In genomic region chr9:84317563-84317962, GRCh38 we compare ENCODE assay signal across 18 cellular contexts. TPM values are rescaled to one million over a fixed set of nuclear protein-coding genes. Genes with fewer than 3 reads are reported as not detected.
DNase-seq lines count a peak whose midpoint lies in the region; ATAC-seq, FAIRE-seq and TF ChIP-seq lines count a peak whose summit lies in the region.
"Had no signal": no experiment of that assay in that cellular context is flagged by ENCODE, and none has a peak within 500 bp of the region (broad histone marks: within the 10 kb centered on the region; RNA-seq: fewer than 3 reads in every experiment).

No MANE protein-coding gene starts in this region.

- no peak overlapping the region for H2BK120ac ChIP-seq in mesendoderm (ENCODE audit: low read depth, low read length)

- H2AK5ac ChIP-seq in mesendoderm (ENCODE audit: low read length): no peak overlapping the region

- intact Hi-C loops in activated CD8-positive, alpha-beta T cell treated with anti-CD3 and anti-CD28 coated beads for 36 hours (cut with micrococcal nuclease): loop anchor here (10.0 kb wide), 1 partner anchor 53 kb away; no protein-coding TSS in a partner anchor
- intact Hi-C loops in pancreas (cut with DNase I): no loop called here

- H3K9me3 ChIP-seq in SK-N-SH (no peaks in the 10 kb centered on the region), pancreas (no peaks in the 10 kb centered on the region)
- H3K9me3 ChIP-seq: A549, gastrocnemius medialis had no signal

- H3K9me3 Mint-ChIP-seq in HFFc6: no peaks in the 10 kb centered on the region
- H3K9me3 Mint-ChIP-seq in activated CD8-positive, alpha-beta T cell treated with anti-CD3 and anti-CD28 coated beads for 36 hours: no peaks in the 10 kb centered on the region
- H3K9me3 Mint-ChIP-seq: activated CD4-positive, alpha-beta T cell treated with anti-CD3 and anti-CD28 coated beads, Interleukin-2, amount 10 ng/mL, durations not matched to agents 7 days and 5 days; activated T-helper 17 cell treated with anti-CD3 and anti-CD28 coated beads, Interleukin-2, amount 50 U/mL, for 72 hours had no signal

- H3K4me3 ChIP-seq in SK-N-SH (ENCODE audit: low read depth in 2 of 2, low read length in 1 of 2) (no peak overlapping the region), mesendoderm (ENCODE audit: low read length) (no peak overlapping the region), pancreas (no peak overlapping the region)
- H3K4me3 ChIP-seq: A549, gastrocnemius medialis had no signal

- H3K9ac ChIP-seq in SK-N-SH (no peak overlapping the region), mesendoderm (ENCODE audit: low read length) (no peak overlapping the region)

- no peaks in the 10 kb centered on the region for H3K9me2 ChIP-seq in SK-N-SH

- no peak overlapping the region for H3K23ac ChIP-seq in mesendoderm (ENCODE audit: low read length)

- no peak overlapping the region for H2AFZ ChIP-seq in SK-N-SH (ENCODE audit: low read depth)

- peaks cover 2% of the 10 kb centered on the region for H3K27me3 Mint-ChIP-seq in HFFc6 (ENCODE audit: insufficient read depth)
- peaks cover 5% of the 10 kb centered on the region for H3K27me3 Mint-ChIP-seq in activated CD8-positive, alpha-beta T cell treated with anti-CD3 and anti-CD28 coated beads for 36 hours
- H3K27me3 Mint-ChIP-seq: activated CD4-positive, alpha-beta T cell treated with anti-CD3 and anti-CD28 coated beads, Interleukin-2, amount 10 ng/mL, durations not matched to agents 7 days and 5 days; activated T-helper 17 cell treated with anti-CD3 and anti-CD28 coated beads, Interleukin-2, amount 50 U/mL, for 72 hours had no signal

- H3K27me3 ChIP-seq in SK-N-SH (ENCODE audit: insufficient read depth) (no peaks in the 10 kb centered on the region), mesendoderm (ENCODE audit: insufficient read depth, low read length, poor library complexity) (no peaks in the 10 kb centered on the region), pancreas (no peaks in the 10 kb centered on the region)

- H2BK5ac ChIP-seq in mesendoderm (ENCODE audit: low read length): no peak overlapping the region

- no peak for FAIRE-seq in pancreas (lab: Jason Lieb, UNC)
- FAIRE-seq: A549 had no signal

- no peak for TF ChIP-seq EP300 in SK-N-SH (IDR thresholded peaks at IDR 0.05; ENCODE audit: borderline replicate concordance in 1 of 2, low read depth in 1 of 2, low read length in 1 of 2)

- H3K4me3 Mint-ChIP-seq in HFFc6: no peak overlapping the region
- no peak overlapping the region for H3K4me3 Mint-ChIP-seq in activated CD8-positive, alpha-beta T cell treated with anti-CD3 and anti-CD28 coated beads for 36 hours
- H3K4me3 Mint-ChIP-seq: activated CD4-positive, alpha-beta T cell treated with anti-CD3 and anti-CD28 coated beads, Interleukin-2, amount 10 ng/mL, durations not matched to agents 7 days and 5 days; activated T-helper 17 cell treated with anti-CD3 and anti-CD28 coated beads, Interleukin-2, amount 50 U/mL, for 72 hours had no signal

- no peak overlapping the region for H4K5ac ChIP-seq in mesendoderm (ENCODE audit: low read length)

- H3K36me3 ChIP-seq in SK-N-SH (replicated peaks in 1 of 2; ENCODE audit: control insufficient read depth in 1 of 2, insufficient read depth in 2 of 2, low read length in 1 of 2) (no peaks in the 10 kb centered on the region), mesendoderm (ENCODE audit: control insufficient read depth, insufficient read depth, low read length) (no peaks in the 10 kb centered on the region), pancreas (no peaks in the 10 kb centered on the region)
- H3K36me3 ChIP-seq: gastrocnemius medialis had no signal

- H3K79me2 ChIP-seq in SK-N-SH (ENCODE audit: insufficient read depth): no peaks in the 10 kb centered on the region
- H3K79me2 ChIP-seq in mesendoderm (ENCODE audit: control insufficient read depth, insufficient read depth, low read length): no peaks in the 10 kb centered on the region

- peaks cover 27% of the 10 kb centered on the region for H3K4me1 Mint-ChIP-seq in HFFc6 (ENCODE audit: low read depth)
- peaks cover 9% of the 10 kb centered on the region for H3K4me1 Mint-ChIP-seq in activated CD8-positive, alpha-beta T cell treated with anti-CD3 and anti-CD28 coated beads for 36 hours (ENCODE audit: low read depth)
- H3K4me1 Mint-ChIP-seq: activated T-helper 17 cell treated with anti-CD3 and anti-CD28 coated beads, Interleukin-2, amount 50 U/mL, for 72 hours had no signal

- CTCF ChIA-PET in SK-N-SH (lab: Yijun Ruan, JAX): interaction anchor here (1.6 kb wide), 1 partner anchor 80 kb away, joined by 3 read pairs; no protein-coding TSS in a partner anchor
- CTCF ChIA-PET in activated CD8-positive, alpha-beta T cell treated with anti-CD3 and anti-CD28 coated beads for 36 hours (lab: Charles Lee): interaction anchor here (0.7 to 3.4 kb wide), 3 partner anchors 57 to 145 kb away, joined by 3 to 37 read pairs (median 10); no protein-coding TSS in a partner anchor

- peak; percentile 32 for TF ChIP-seq CTCF in SK-N-SH (IDR thresholded peaks at IDR 0.05)
- TF ChIP-seq CTCF in HFFc6 (IDR thresholded peaks at IDR 0.05): peak; percentile 54
- peak; percentile 42 for TF ChIP-seq CTCF in activated CD8-positive, alpha-beta T cell treated with anti-CD3 and anti-CD28 coated beads for 36 hours (IDR thresholded peaks at IDR 0.05)
- no peak for TF ChIP-seq CTCF in pancreas (IDR thresholded peaks at IDR 0.05)

- H4K20me1 ChIP-seq in SK-N-SH (ENCODE audit: insufficient read depth): no peaks in the 10 kb centered on the region

- DNase-seq in SK-N-SH: no peak
- DNase-seq in HFFc6: no peak
- DNase-seq in activated CD8-positive, alpha-beta T cell treated with anti-CD3 and anti-CD28 coated beads for 36 hours: peak; percentile 41
- DNase-seq in mesendoderm: peak; percentile 35
- no peak for DNase-seq in pancreas
- DNase-seq: activated CD4-positive, alpha-beta T cell treated with anti-CD3 and anti-CD28 coated beads, Interleukin-2, amount 10 ng/mL, durations not matched to agents 7 days and 5 days; aorta; effector CD4-positive, alpha-beta T cell; gastrocnemius medialis; midbrain; NCI-H2227 treated with DMSO at 0.1 percent for 48 hours; substantia nigra had no signal

- no peak overlapping the region for H3K4me2 ChIP-seq in SK-N-SH
- H3K4me2 ChIP-seq in mesendoderm (ENCODE audit: low read length): no peak overlapping the region
- H3K4me2 ChIP-seq: A549 had no signal

- H3K4ac ChIP-seq in mesendoderm (ENCODE audit: low read depth, low read length): no peak overlapping the region

- no peak for ATAC-seq in SK-N-SH treated with all-trans-retinoic acid at 6 μM for 48 hours
- no peak for ATAC-seq in activated CD8-positive, alpha-beta T cell treated with anti-CD3 and anti-CD28 coated beads for 36 hours
- ATAC-seq in GM21717 (IDR thresholded peaks at IDR 0.05; ENCODE audit: unreplicated experiment): no peak
- ATAC-seq in HG03442 (IDR thresholded peaks at IDR 0.05; ENCODE audit: unreplicated experiment): no peak
- ATAC-seq in pancreas: no peak
- ATAC-seq: activated T-helper 17 cell treated with anti-CD3 and anti-CD28 coated beads, Interleukin-2, amount 50 U/mL, for 72 hours; gastrocnemius medialis had no signal

- no peak overlapping the region for H3K18ac ChIP-seq in mesendoderm (ENCODE audit: low read length)

- 63% methylated on average over 2 of the region's 2 CpGs for WGBS in SK-N-SH (ENCODE audit: low lambda C conversion rate)
- WGBS in mesendoderm (ENCODE audit: extremely low coverage, insufficient coverage, low lambda C conversion rate): no CpG with 5 or more reads among the region's 2 CpGs
- 65 to 69% methylated on average over 2 of the region's 2 CpGs for WGBS in pancreas, 2 donors

- H3F3A ChIP-seq in SK-N-SH (replicated peaks; ENCODE audit: insufficient read depth): no peaks in the 10 kb centered on the region

- H3K27ac ChIP-seq in SK-N-SH (ENCODE audit: low read depth in 2 of 2, low read length in 1 of 2): no peak overlapping the region
- H3K27ac ChIP-seq in mesendoderm (ENCODE audit: low read depth, low read length): no peak overlapping the region
- no peak overlapping the region for H3K27ac ChIP-seq in pancreas
- H3K27ac ChIP-seq: A549, gastrocnemius medialis had no signal

- TF ChIP-seq RAD21 in SK-N-SH (IDR thresholded peaks at IDR 0.05; ENCODE audit: low read length): peak; percentile 25; the same call in 1 of the 2 replicates

- H3K27ac Mint-ChIP-seq in HFFc6: no peak overlapping the region
- H3K27ac Mint-ChIP-seq in activated CD8-positive, alpha-beta T cell treated with anti-CD3 and anti-CD28 coated beads for 36 hours: no peak overlapping the region
- H3K27ac Mint-ChIP-seq: activated CD4-positive, alpha-beta T cell treated with anti-CD3 and anti-CD28 coated beads, Interleukin-2, amount 10 ng/mL, durations not matched to agents 7 days and 5 days; activated T-helper 17 cell treated with anti-CD3 and anti-CD28 coated beads, Interleukin-2, amount 50 U/mL, for 72 hours had no signal

- POLR2A ChIA-PET in SK-N-SH (lab: Yijun Ruan, JAX): no interaction called here
- POLR2A ChIA-PET in activated CD8-positive, alpha-beta T cell treated with anti-CD3 and anti-CD28 coated beads for 36 hours (lab: Charles Lee): no interaction called here

- no peak overlapping the region for H3K56ac ChIP-seq in mesendoderm (ENCODE audit: low read length)

- no peaks in the 10 kb centered on the region for H3K79me1 ChIP-seq in mesendoderm (ENCODE audit: low read length)

- H3K36me3 Mint-ChIP-seq in HFFc6 (ENCODE audit: low read depth): no peaks in the 10 kb centered on the region
- H3K36me3 Mint-ChIP-seq in activated CD8-positive, alpha-beta T cell treated with anti-CD3 and anti-CD28 coated beads for 36 hours (ENCODE audit: low read depth): no peaks in the 10 kb centered on the region

- H3K4me1 ChIP-seq in SK-N-SH (ENCODE audit: control insufficient read depth in 1 of 2, insufficient read depth in 2 of 2, low read depth in 1 of 2, low read length in 1 of 2): no peaks in the 10 kb centered on the region
- no peaks in the 10 kb centered on the region for H3K4me1 ChIP-seq in mesendoderm (ENCODE audit: control insufficient read depth, low read depth, low read length)
- peaks cover 0 to 3% (median 0%) of the 10 kb centered on the region in 3 donors for H3K4me1 ChIP-seq in pancreas
- H3K4me1 ChIP-seq: A549 had no signal

- no peak overlapping the region for H4K8ac ChIP-seq in mesendoderm (ENCODE audit: low read depth, low read length)

- H2BK15ac ChIP-seq in mesendoderm (replicated peaks; ENCODE audit: low read depth): no peak overlapping the region

TF ChIP-seq in SK-N-SH, 30 proteins besides CTCF, POLR2A, EP300 and RAD21 (continues in another document):
- TF ChIP-seq EZH2phosphoT487 (IDR thresholded peaks at IDR 0.05; ENCODE audit: borderline replicate concordance, low read depth): no peak

TF ChIP-seq in SK-N-SH treated with all-trans-retinoic acid at 6 μM for 48 hours, 23 proteins besides CTCF, POLR2A, EP300 and RAD21 (continues in another document):
- no peak for TF ChIP-seq OSR1 (CRISPR knock-in tag; IDR thresholded peaks at IDR 0.05)

RNA-seq across cellular contexts. Expression of gene SLC28A3, which starts 23.0 kb away (rescaled TPM):
- polyA plus RNA-seq in SK-N-SH (2012; rRNA removed) (0.23 and 0.45 TPM in 2 replicates), pancreas (10 to 100 TPM in 1 of 2 donors, 1 to 10 TPM in 1; 6.8 to 10.4 TPM)
- 0.32 and 0.35 TPM in 2 replicates for polyA plus RNA-seq in SK-N-SH (2012; cell fraction: cytosol; rRNA removed)
- polyA plus RNA-seq in SK-N-SH (2012; cell fraction: nucleus; rRNA removed): 0.16 and 0.48 TPM in 2 replicates
- under 1 TPM; 0.43 to 0.64 (median 0.54) TPM for total RNA-seq in HFFc6 (2021; fragmentation: NEBNext Ultra II Directional; extraction: Animal tissue kit (Norgen Biotek cat#: 25700))
- total RNA-seq in activated CD8-positive, alpha-beta T cell treated with anti-CD3 and anti-CD28 coated beads for 36 hours: under 1 TPM; 0.23 to 0.31 TPM
- polyA plus RNA-seq in mesendoderm (2013, experiment 1 of 2): not detected
- not detected for polyA plus RNA-seq in mesendoderm (2013, experiment 2 of 2)
- 10 to 100 TPM in 2 of 6 donors, 1 to 10 TPM in 4; 5.7 to 17.2 (median 7.9) TPM for total RNA-seq in pancreas
- total RNA-seq: osteocyte had no signal
- polyA plus RNA-seq: A549, aorta had no signal

Comparison
In these comparisons a context has a peak if more than half of its experiments do, and no peak if none do; other contexts are left out.
1. DNase-seq: peak in activated CD8-positive, alpha-beta T cell treated with anti-CD3 and anti-CD28 coated beads for 36 hours (single experiment) and mesendoderm (single experiment); none in SK-N-SH (single experiment), HFFc6 (single experiment) and pancreas (0 of 6).
2. CTCF ChIP-seq: peak in SK-N-SH (single experiment), HFFc6 (single experiment) and activated CD8-positive, alpha-beta T cell treated with anti-CD3 and anti-CD28 coated beads for 36 hours (single experiment); none in pancreas (0 of 4).
3. RNA of gene SLC28A3, which starts 23.0 kb away (total RNA-seq): 5.7 to 17.2 TPM in pancreas; 0.43 to 0.64 TPM in HFFc6 and 0.23 to 0.31 TPM in activated CD8-positive, alpha-beta T cell treated with anti-CD3 and anti-CD28 coated beads for 36 hours; every median in the first group is over 4 times any median in the second.